Comparison of ENCODE assay signal across 8 cellular contexts in genomic region chr15:63157891-63158431, GRCh38. TPM values are rescaled to one million over a fixed set of nuclear protein-coding genes. Genes with fewer than 3 reads are reported as not detected.
DNase-seq lines count a peak whose midpoint lies in the region; ATAC-seq lines count a peak whose summit lies in the region.

No MANE protein-coding gene starts in this region.

- no peak overlapping the region for H3K23ac ChIP-seq in trophoblast cell (ENCODE audit: low read length)

- peaks cover 13% of the 10 kb centered on the region for H3K4me1 Mint-ChIP-seq in activated CD4-positive, alpha-beta T cell treated with anti-CD3 and anti-CD28 coated beads, Interleukin-2, amount 10 ng/mL, durations not matched to agents 24 days and 14 days

- H3K4me3 Mint-ChIP-seq in activated CD4-positive, alpha-beta T cell treated with anti-CD3 and anti-CD28 coated beads, Interleukin-2, amount 10 ng/mL, durations not matched to agents 24 days and 14 days: peak overlapping the region; percentile 100

- no peaks in the 10 kb centered on the region for H3K9me3 Mint-ChIP-seq in activated CD4-positive, alpha-beta T cell treated with anti-CD3 and anti-CD28 coated beads, Interleukin-2, amount 10 ng/mL, durations not matched to agents 24 days and 14 days

- H3K79me1 ChIP-seq in trophoblast cell (ENCODE audit: low read length): peaks cover 14% of the 10 kb centered on the region

- peak; percentile 72 to 78 for ATAC-seq in left cardiac atrium

- H4K8ac ChIP-seq in trophoblast cell (ENCODE audit: low read depth, low read length): peak overlapping the region; percentile 85

- peak overlapping the region; percentile 89 for H3K27ac Mint-ChIP-seq in activated CD4-positive, alpha-beta T cell treated with anti-CD3 and anti-CD28 coated beads, Interleukin-2, amount 10 ng/mL, durations not matched to agents 24 days and 14 days

- no peaks in the 10 kb centered on the region for H3K27me3 Mint-ChIP-seq in activated CD4-positive, alpha-beta T cell treated with anti-CD3 and anti-CD28 coated beads, Interleukin-2, amount 10 ng/mL, durations not matched to agents 24 days and 14 days

- no peak overlapping the region for H3K18ac ChIP-seq in trophoblast cell (ENCODE audit: low read length)

- no peak overlapping the region for H2BK12ac ChIP-seq in trophoblast cell (ENCODE audit: low read length)

- no peak overlapping the region for H4K12ac ChIP-seq in trophoblast cell (ENCODE audit: low read depth, low read length)

- H3K4me3 ChIP-seq in HAP-1 (peak overlapping the region; percentile 89), trophoblast cell (ENCODE audit: low read depth, low read length) (peak overlapping the region; percentile 46)

- H3K4me1 ChIP-seq in HAP-1 (peaks cover 9% of the 10 kb centered on the region), trophoblast cell (ENCODE audit: control insufficient read depth in 1 of 2, insufficient read depth in 2 of 2, low read length in 2 of 2) (peaks cover 4 to 5% of the 10 kb centered on the region in 2 experiments)

- in situ Hi-C loops in HAP-1 (cut with MboI; ENCODE audit: low sequenced_read_pairs): loop anchor here (25.0 kb wide), 1 partner anchor 929 kb away; the partner anchor contains the start of genes CIAO2A and SNX1

- H3K14ac ChIP-seq in trophoblast cell (ENCODE audit: low read length): no peak overlapping the region

- WGBS in trophoblast cell (ENCODE audit: extremely low coverage, insufficient coverage, insufficient read length): no CpG with 5 or more reads among the region's 18 CpGs

- intact Hi-C loops in activated CD4-positive, alpha-beta T cell treated with anti-CD3 and anti-CD28 coated beads, Interleukin-2, amount 10 ng/mL, durations not matched to agents 24 days and 14 days (cut with micrococcal nuclease): loop anchor here (1.0 to 5.0 kb wide), 7 partner anchors 19 to 244 kb away; partner anchors contain the start of genes APH1B, LACTB and RAB8B
- intact Hi-C loops in left cardiac atrium (cut with DNase I): loop anchor here in 1 of 2 donors (5.0 kb wide), 1 partner anchor 119 kb away; the partner anchor contains the start of gene APH1B

- peak overlapping the region; percentile 54 for H2BK120ac ChIP-seq in trophoblast cell (ENCODE audit: insufficient read depth, low read length, poor library complexity)

- peak overlapping the region; percentile 97 for H3K9ac ChIP-seq in trophoblast cell (ENCODE audit: low read length)

- peak overlapping the region; percentile 81 for H4K91ac ChIP-seq in trophoblast cell (ENCODE audit: low read depth, low read length)

- no peak overlapping the region for H3K4ac ChIP-seq in trophoblast cell (ENCODE audit: low read depth, low read length)

- peak overlapping the region; percentile 47 for H2AFZ ChIP-seq in trophoblast cell (ENCODE audit: insufficient read depth, low read length, poor library complexity)

- peak overlapping the region; percentile 78 for H2BK5ac ChIP-seq in trophoblast cell (ENCODE audit: low read depth, low read length, poor library complexity)

- DNase-seq in activated CD4-positive, alpha-beta T cell treated with anti-CD3 and anti-CD28 coated beads, Interleukin-2, amount 10 ng/mL, durations not matched to agents 24 days and 14 days: peak; percentile 79
- DNase-seq in activated CD4-positive, alpha-beta T cell treated with anti-CD3 and anti-CD28 coated beads, Interleukin-2, amount 50 U/mL, for 4 hours: no peak
- DNase-seq in HAP-1 (ENCODE audit: low spot score in 2 of 2) (peak; percentile 91), NCI-H226 (peak; percentile 68), amniotic epithelial cell (ENCODE audit: low read depth) (peak; percentile 72), left cardiac atrium (peak; percentile 60), trophoblast cell (peak; percentile 76 to 82), D341Med (ENCODE audit: low spot score) (no peak)

- peaks cover 24% of the 10 kb centered on the region for H3K36me3 Mint-ChIP-seq in activated CD4-positive, alpha-beta T cell treated with anti-CD3 and anti-CD28 coated beads, Interleukin-2, amount 10 ng/mL, durations not matched to agents 24 days and 14 days (ENCODE audit: low read depth)

- H3K9me3 ChIP-seq in HAP-1: no peaks in the 10 kb centered on the region
- H3K9me3 ChIP-seq in trophoblast cell (ENCODE audit: insufficient read depth, low read depth, low read length): no peaks in the 10 kb centered on the region

- H3K27me3 ChIP-seq in HAP-1 (ENCODE audit: low read depth) (no peaks in the 10 kb centered on the region), trophoblast cell (ENCODE audit: insufficient read depth, low read length) (no peaks in the 10 kb centered on the region)

- peaks cover 6% of the 10 kb centered on the region; the same call in 1 of the 2 replicates for H3K36me3 ChIP-seq in HAP-1 (replicated peaks)
- peaks cover 3 to 5% of the 10 kb centered on the region in 2 experiments for H3K36me3 ChIP-seq in trophoblast cell (ENCODE audit: control insufficient read depth in 1 of 2, insufficient read depth in 2 of 2, low read length in 2 of 2)

- peak overlapping the region; percentile 96 for H3K27ac ChIP-seq in trophoblast cell (ENCODE audit: low read depth, low read length)

- peak overlapping the region; percentile 55 for H3K4me2 ChIP-seq in trophoblast cell (ENCODE audit: low read length)

- peaks cover 9% of the 10 kb centered on the region for H3K79me2 ChIP-seq in trophoblast cell (ENCODE audit: control insufficient read depth, insufficient read depth, low read length, poor library complexity)

- H2AK5ac ChIP-seq in trophoblast cell (ENCODE audit: low read length): no peak overlapping the region

RNA-seq across cellular contexts. Expression of gene RPS27L, which starts 0.7 kb away (rescaled TPM):
- total RNA-seq in activated CD4-positive, alpha-beta T cell treated with anti-CD3 and anti-CD28 coated beads, Interleukin-2, amount 10 ng/mL, durations not matched to agents 24 days and 14 days: 167 and 179 TPM in 2 replicates
- total RNA-seq in left cardiac atrium: 100 to 1,000 TPM; 137 to 159 TPM
- 222 TPM in 2 replicates for polyA plus RNA-seq in trophoblast cell (2013)

RNA-seq across cellular contexts. Expression of gene RAB8B, which starts 31.4 kb away (rescaled TPM):
- 186 and 187 TPM in 2 replicates for total RNA-seq in activated CD4-positive, alpha-beta T cell treated with anti-CD3 and anti-CD28 coated beads, Interleukin-2, amount 10 ng/mL, durations not matched to agents 24 days and 14 days
- 10 to 100 TPM; 19.7 to 21.9 TPM for total RNA-seq in left cardiac atrium
- 72.5 and 74.2 TPM in 2 replicates for polyA plus RNA-seq in trophoblast cell (2013)

RNA-seq across cellular contexts. Expression of gene LACTB, which starts 36.3 kb away (rescaled TPM):
- 15.7 and 18.1 TPM in 2 replicates for total RNA-seq in activated CD4-positive, alpha-beta T cell treated with anti-CD3 and anti-CD28 coated beads, Interleukin-2, amount 10 ng/mL, durations not matched to agents 24 days and 14 days
- 10 to 100 TPM; 18.2 to 20.3 TPM for total RNA-seq in left cardiac atrium
- polyA plus RNA-seq in trophoblast cell (2013): 24.4 and 24.9 TPM in 2 replicates

Comparison
In these comparisons a context has a peak if more than half of its experiments do, and no peak if none do; other contexts are left out.
1. DNase-seq: peak in activated CD4-positive, alpha-beta T cell treated with anti-CD3 and anti-CD28 coated beads, Interleukin-2, amount 10 ng/mL, durations not matched to agents 24 days and 14 days (single experiment), HAP-1 (2 of 2), NCI-H226 (single experiment), amniotic epithelial cell (single experiment), left cardiac atrium (single experiment) and trophoblast cell (2 of 2); none in activated CD4-positive, alpha-beta T cell treated with anti-CD3 and anti-CD28 coated beads, Interleukin-2, amount 50 U/mL, for 4 hours (0 of 2) and D341Med (single experiment).